ENCODE assay signal across 8 cellular contexts in the genomic region with DNA sequence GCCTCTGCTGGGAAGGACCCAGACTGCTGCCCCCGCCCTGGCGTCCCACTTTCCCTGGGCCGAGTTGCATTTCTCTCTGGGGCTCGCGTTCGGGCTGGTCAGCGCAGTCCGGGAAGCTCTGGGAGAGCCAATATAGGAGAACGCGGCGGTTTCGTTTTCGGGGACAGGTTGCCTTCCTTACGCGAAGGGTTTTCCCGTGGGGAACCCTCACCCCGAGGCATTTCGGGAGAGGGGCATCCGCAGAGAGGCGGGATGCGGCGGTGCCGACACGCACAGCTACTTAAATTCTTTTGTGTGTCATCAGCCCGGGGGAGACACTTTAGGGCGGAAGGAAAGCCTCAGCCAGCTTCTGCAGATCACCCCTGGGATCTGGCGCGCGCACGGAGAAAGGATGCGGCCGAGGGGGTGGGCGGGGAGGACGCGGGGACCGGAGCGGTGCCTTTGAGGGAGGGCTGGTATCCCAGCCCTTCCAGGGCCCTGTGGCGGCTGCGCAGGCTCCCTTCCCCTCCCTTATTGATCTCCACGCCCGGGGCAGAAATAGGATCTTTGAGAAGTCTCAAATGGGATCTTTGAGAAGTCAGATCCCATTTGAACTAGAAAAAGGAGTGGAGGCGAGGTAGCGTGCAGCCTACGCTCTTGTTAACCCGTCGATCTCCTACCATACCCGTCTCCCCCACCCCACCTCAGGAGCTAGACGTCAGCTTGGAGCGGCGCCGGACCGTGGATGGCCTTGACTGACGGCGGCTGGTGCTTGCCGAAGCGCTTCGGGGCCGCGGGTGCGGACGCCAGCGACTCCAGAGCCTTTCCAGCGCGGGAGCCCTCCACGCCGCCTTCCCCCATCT. TPM values are rescaled to one million over a fixed set of nuclear protein-coding genes. Genes with fewer than 3 reads are reported as not detected.
DNase-seq lines count a peak whose midpoint lies in the region; FAIRE-seq and TF ChIP-seq lines count a peak whose summit lies in the region.

No MANE protein-coding gene starts in this region.

- H3K4me1 ChIP-seq in astrocyte (ENCODE audit: insufficient read depth, low read length) (peaks cover 29% of the 10 kb centered on the region), iPS-18a (ENCODE audit: control insufficient read depth, low read depth, low read length) (peaks cover 20% of the 10 kb centered on the region), spleen (peaks cover 3 to 54% (median 35%) of the 10 kb centered on the region in 6 donors)

- H3K36me3 Mint-ChIP-seq in astrocyte (ENCODE audit: low read depth, unreplicated experiment): peaks cover 17% of the 10 kb centered on the region

- H3K4me1 Mint-ChIP-seq in astrocyte (ENCODE audit: low read depth, unreplicated experiment): peaks cover 6% of the 10 kb centered on the region

- TF ChIP-seq POLR2A in spleen (IDR thresholded peaks at IDR 0.05): no peak

- peaks cover 60% of the 10 kb centered on the region for H3K79me2 ChIP-seq in astrocyte (ENCODE audit: insufficient read depth, low read length)

- peak overlapping the region; percentile 98 for H3K9ac ChIP-seq in astrocyte (ENCODE audit: low read length)
- H3K9ac ChIP-seq in iPS-18a (ENCODE audit: low read length): no peak overlapping the region

- no peak for FAIRE-seq in astrocyte (lab: Jason Lieb, UNC)

- no peak for TF ChIP-seq CTCF in astrocyte (IDR thresholded peaks at IDR 0.05; ENCODE audit: insufficient read depth, low read depth, low read length)
- TF ChIP-seq CTCF in spleen (IDR thresholded peaks at IDR 0.05 in 8 of 11, conservative IDR thresholded peaks at IDR 0.05 in 3 of 11): no peak

- intact Hi-C loops in spleen (cut with DNase I; ENCODE audit: low total_unique reads): loop anchor here (10.0 kb wide), 1 partner anchor 384 kb away; no protein-coding TSS in a partner anchor

- peak overlapping the region; percentile 81 for H3K27ac ChIP-seq in astrocyte (ENCODE audit: low read depth, low read length)
- no peak overlapping the region for H3K27ac ChIP-seq in iPS-18a (ENCODE audit: low read length)
- peak overlapping the region; percentile 77 to 93 (median 90) for H3K27ac ChIP-seq in spleen

- H3K9me3 ChIP-seq in astrocyte (ENCODE audit: insufficient read depth, low read depth, low read length) (no peaks in the 10 kb centered on the region), iPS-18a (ENCODE audit: control insufficient read depth, low read depth, low read length) (no peaks in the 10 kb centered on the region), spleen (no peaks in the 10 kb centered on the region)

- peak overlapping the region; percentile 93 for H3K27ac Mint-ChIP-seq in astrocyte (ENCODE audit: unreplicated experiment)

- peaks cover 7% of the 10 kb centered on the region for H3K36me3 ChIP-seq in astrocyte (ENCODE audit: insufficient read depth, low read length)
- no peaks in the 10 kb centered on the region for H3K36me3 ChIP-seq in iPS-18a (ENCODE audit: control insufficient read depth, low read depth, low read length)
- peaks cover 0 to 21% (median 0%) of the 10 kb centered on the region in 6 donors for H3K36me3 ChIP-seq in spleen

- peaks cover 73% of the 10 kb centered on the region for H4K20me1 ChIP-seq in astrocyte (ENCODE audit: insufficient read depth, low read length)

- peak overlapping the region; percentile 93 for H3K4me2 ChIP-seq in astrocyte (ENCODE audit: low read length)

- H3K27me3 ChIP-seq in astrocyte (ENCODE audit: insufficient read depth, low read length) (peaks cover 40% of the 10 kb centered on the region), iPS-18a (ENCODE audit: control insufficient read depth, insufficient read depth, low read length) (peaks cover 100% of the 10 kb centered on the region), spleen (replicated peaks in 1 of 7) (peaks cover 5 to 100% (median 70%) of the 10 kb centered on the region in 7 donors)

- H3K4me3 ChIP-seq in astrocyte (ENCODE audit: insufficient read depth, low read depth, low read length): peak overlapping the region; percentile 85
- H3K4me3 ChIP-seq in iPS-18a (ENCODE audit: low read length): peak overlapping the region; percentile 64
- H3K4me3 ChIP-seq in spleen: peak overlapping the region; percentile 44 to 86 (median 64)

- peak; percentile 10 for DNase-seq in COR-L47 (lab: John Stamatoyannopoulos, UW)
- DNase-seq in M059J (ENCODE audit: low read depth): peak; percentile 79
- DNase-seq in astrocyte (ENCODE audit: low read depth): peak; percentile 67
- DNase-seq in spleen: peak; percentile 80
- DNase-seq in SHP77 treated with DMSO at 0.1 percent for 48 hours (lab: John Stamatoyannopoulos, UW): no peak
- DNase-seq in stimulated activated CD4-positive, alpha-beta T cell treated with anti-CD3 and anti-CD28 coated beads, Interleukin-2, amount 100 ng/mL, for 24 hours: no peak
- DNase-seq in activated CD4-positive, alpha-beta T cell treated with anti-CD3 and anti-CD28 coated beads, Interleukin-2, amount 50 U/mL, for 4 hours: no peak

- H3K9me3 Mint-ChIP-seq in astrocyte (ENCODE audit: unreplicated experiment): peaks cover 12% of the 10 kb centered on the region

- peak overlapping the region; percentile 92 for H3K4me3 Mint-ChIP-seq in astrocyte (ENCODE audit: unreplicated experiment)

- H3K27me3 Mint-ChIP-seq in astrocyte (ENCODE audit: low read depth, unreplicated experiment): peaks cover 56% of the 10 kb centered on the region

- peak overlapping the region; percentile 42 for H2AFZ ChIP-seq in astrocyte (ENCODE audit: low read depth, low read length)

- WGBS in spleen, 5 donors: 0 to 2% (median 1%) methylated on average over 18 to 66 of the region's 66 CpGs

RNA-seq across cellular contexts. Expression of a gene that starts 1.3 kb away (rescaled TPM):
- total RNA-seq in M059J (2014; rRNA removed; shearing (Covaris generic)): 4.1 and 4.6 TPM in 2 replicates
- total RNA-seq in astrocyte (9.4 and 10.9 TPM in 2 replicates), spleen (10 to 100 TPM; 27.4 to 65.3 (median 42.3) TPM)
- 10 to 100 TPM in 1 of 3 donors, 1 to 10 TPM in 2; 4.2 to 14.8 (median 4.9) TPM for polyA plus RNA-seq in spleen

Comparison
In these comparisons a context has a peak if more than half of its experiments do, and no peak if none do; other contexts are left out.
1. DNase-seq: peak in COR-L47 (single experiment), M059J (single experiment), astrocyte (single experiment) and spleen (single experiment); none in SHP77 treated with DMSO at 0.1 percent for 48 hours (single experiment), stimulated activated CD4-positive, alpha-beta T cell treated with anti-CD3 and anti-CD28 coated beads, Interleukin-2, amount 100 ng/mL, for 24 hours (0 of 2) and activated CD4-positive, alpha-beta T cell treated with anti-CD3 and anti-CD28 coated beads, Interleukin-2, amount 50 U/mL, for 4 hours (0 of 2).
2. Peak in every context shown above with its lines, with median percentiles within 50 percentile points of each other: H3K4me3 ChIP-seq.